Comparison of ENCODE assay signal across 25 cellular contexts in genomic region chr2:49971453-49971852, GRCh38.
DNase-seq lines count a peak whose midpoint lies in the region; ATAC-seq and FAIRE-seq lines count a peak whose summit lies in the region.
"Had no signal": no experiment of that assay in that cellular context is flagged by ENCODE, and none has a peak within 500 bp of the region (broad histone marks: within the 10 kb centered on the region; RNA-seq: fewer than 3 reads in every experiment).

No MANE protein-coding gene starts in this region.

- DNase-seq in G401 (ENCODE audit: low spot score) (peak; percentile 62), cerebellar cortex (ENCODE audit: low spot score) (peak; percentile 55), frontal cortex (ENCODE audit: low spot score in 2 of 2) (no peak), SW 1271 (lab: John Stamatoyannopoulos, UW) (no peak), OCI-M2 (lab: John Stamatoyannopoulos, UW; ENCODE audit: unreplicated experiment) (no peak)
- no peak for DNase-seq in activated CD4-positive, alpha-beta T cell treated with anti-CD3 and anti-CD28 coated beads for 4 hours
- DNase-seq: 8988T; ACHN; BE2C; Caco-2; Calu3; CD4-positive, alpha-beta T cell; CD8-positive, alpha-beta T cell; DMS 273 treated with DMSO at 0.1 percent for 48 hours; DMS153; DMS53; DMS79; DND-41; EL; GF-D8 had no signal

- in situ Hi-C loops in G401 (cut with HindIII; ENCODE audit: low sequenced_read_pairs) = no loop called here

- no peak for ATAC-seq in HG03045 (IDR thresholded peaks at IDR 0.05; ENCODE audit: unreplicated experiment)
- ATAC-seq: CD8-positive, alpha-beta T cell had no signal

- peak; percentile 10 for FAIRE-seq in frontal cortex (lab: Jason Lieb, UNC)
- FAIRE-seq: A204.1, G401.6, GM12891, GM19239 had no signal

Comparison
In these comparisons a context has a peak if more than half of its experiments do, and no peak if none do; other contexts are left out.
1. DNase-seq: peak in G401 (single experiment) and cerebellar cortex (single experiment); none in frontal cortex (0 of 2), activated CD4-positive, alpha-beta T cell treated with anti-CD3 and anti-CD28 coated beads for 4 hours (0 of 2), SW 1271 (0 of 2) and OCI-M2 (single experiment).